ENCODE assay signal across 21 cellular contexts in the genomic region with DNA sequence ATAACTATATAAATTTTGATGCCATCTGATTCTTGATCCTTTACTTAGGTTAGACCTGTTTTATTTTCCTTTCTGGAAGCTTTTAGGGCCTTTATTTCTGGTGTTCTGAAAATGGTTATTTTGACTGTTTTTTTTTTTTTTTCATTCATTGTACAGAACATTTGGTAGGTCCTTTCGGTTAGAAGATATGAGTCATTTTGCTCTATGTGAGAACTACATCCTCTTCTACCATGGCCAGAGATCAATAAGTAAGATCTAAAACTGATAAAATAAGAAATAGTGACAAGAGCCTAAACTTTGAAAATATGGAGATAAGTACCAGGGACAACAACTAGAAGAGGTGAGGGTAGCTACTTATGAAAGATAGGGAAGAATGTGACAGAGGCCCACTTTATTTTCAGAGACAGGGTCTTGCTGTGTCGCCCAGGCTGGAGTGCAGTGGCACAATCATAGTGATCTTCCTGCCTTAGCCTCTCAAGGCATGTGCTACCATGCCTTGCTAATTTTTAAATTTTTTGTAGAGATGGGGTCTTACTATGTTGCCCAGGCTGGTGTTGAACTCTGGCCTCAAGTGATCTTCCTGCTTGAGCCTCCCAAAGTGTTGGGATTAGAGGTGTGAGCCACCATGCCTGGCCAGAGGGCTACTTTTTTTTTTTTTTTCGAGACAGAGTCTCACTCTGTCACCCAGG.
DNase-seq lines count a peak whose midpoint lies in the region; ATAC-seq, FAIRE-seq and TF ChIP-seq lines count a peak whose summit lies in the region.
"Had no signal": no experiment of that assay in that cellular context is flagged by ENCODE, and none has a peak within 500 bp of the region (broad histone marks: within the 10 kb centered on the region; RNA-seq: fewer than 3 reads in every experiment).

No MANE protein-coding gene starts in this region.

- CTCF ChIA-PET in activated CD8-positive, alpha-beta memory T cell treated with anti-CD3 and anti-CD28 coated beads, Interleukin-2, amount 10 ng/mL, durations not matched to agents 7 days and 5 days (lab: Charles Lee), result interaction anchor here (1.6 kb wide), 1 partner anchor 9 kb away, joined by 5 read pairs; no protein-coding TSS in a partner anchor

- H3K27ac Mint-ChIP-seq in activated CD8-positive, alpha-beta memory T cell treated with anti-CD3 and anti-CD28 coated beads, Interleukin-2, amount 10 ng/mL, durations not matched to agents 7 days and 5 days, result peak overlapping the region; percentile 83
- H3K27ac Mint-ChIP-seq in T-helper 17 cell (peak overlapping the region; percentile 21), memory B cell (peak overlapping the region; percentile 87)
- H3K27ac Mint-ChIP-seq: activated naive CD8-positive, alpha-beta T cell; dendritic cell treated with granulocyte-macrophage colony-stimulating factor and Interleukin-4, amounts not matched to agents 40 ng/mL and 50 ng/mL, for 4 days had no signal

- TF ChIP-seq EP300 in sigmoid colon (IDR thresholded peaks at IDR 0.05), result no peak

- intact Hi-C loops in sigmoid colon (cut with DNase I), result no loop called here

- no peaks in the 10 kb centered on the region for H3K9me3 Mint-ChIP-seq in activated CD8-positive, alpha-beta memory T cell treated with anti-CD3 and anti-CD28 coated beads, Interleukin-2, amount 10 ng/mL, durations not matched to agents 7 days and 5 days (ENCODE audit: low read depth)
- no peaks in the 10 kb centered on the region for H3K9me3 Mint-ChIP-seq in memory B cell
- H3K9me3 Mint-ChIP-seq: dendritic cell treated with granulocyte-macrophage colony-stimulating factor and Interleukin-4, amounts not matched to agents 40 ng/mL and 50 ng/mL, for 4 days had no signal

- 95 to 96% methylated on average over 3 of the region's 3 CpGs for WGBS in sigmoid colon, 2 donors

- H3K4me3 Mint-ChIP-seq in activated CD8-positive, alpha-beta memory T cell treated with anti-CD3 and anti-CD28 coated beads, Interleukin-2, amount 10 ng/mL, durations not matched to agents 7 days and 5 days, result peak overlapping the region; percentile 3
- H3K4me3 Mint-ChIP-seq in T-helper 17 cell (no peak overlapping the region), memory B cell (no peak overlapping the region)
- H3K4me3 Mint-ChIP-seq: activated naive CD8-positive, alpha-beta T cell; dendritic cell treated with granulocyte-macrophage colony-stimulating factor and Interleukin-4, amounts not matched to agents 40 ng/mL and 50 ng/mL, for 4 days had no signal

- TF ChIP-seq POLR2A in sigmoid colon (IDR thresholded peaks at IDR 0.05), result no peak

- no peak overlapping the region for H3K27ac ChIP-seq in sigmoid colon
- H3K27ac ChIP-seq: breast epithelium had no signal

- peaks cover 40% of the 10 kb centered on the region for H3K4me1 Mint-ChIP-seq in activated CD8-positive, alpha-beta memory T cell treated with anti-CD3 and anti-CD28 coated beads, Interleukin-2, amount 10 ng/mL, durations not matched to agents 7 days and 5 days
- H3K4me1 Mint-ChIP-seq in T-helper 17 cell (peaks cover 4% of the 10 kb centered on the region), memory B cell (peaks cover 9% of the 10 kb centered on the region)

- H3K27me3 ChIP-seq in sigmoid colon, result no peaks in the 10 kb centered on the region
- H3K27me3 ChIP-seq: breast epithelium had no signal

- H3K36me3 ChIP-seq in sigmoid colon, result peaks cover 0 to 57% (median 10%) of the 10 kb centered on the region in 4 donors

- H3K36me3 Mint-ChIP-seq in activated CD8-positive, alpha-beta memory T cell treated with anti-CD3 and anti-CD28 coated beads, Interleukin-2, amount 10 ng/mL, durations not matched to agents 7 days and 5 days, result peaks cover 25% of the 10 kb centered on the region
- H3K36me3 Mint-ChIP-seq in T-helper 17 cell (ENCODE audit: low read depth) (peaks cover 11% of the 10 kb centered on the region), memory B cell (peaks cover 26% of the 10 kb centered on the region)

- H3K4me3 ChIP-seq in sigmoid colon, result no peak overlapping the region
- H3K4me3 ChIP-seq: breast epithelium had no signal

- no peaks in the 10 kb centered on the region for H3K27me3 Mint-ChIP-seq in activated CD8-positive, alpha-beta memory T cell treated with anti-CD3 and anti-CD28 coated beads, Interleukin-2, amount 10 ng/mL, durations not matched to agents 7 days and 5 days
- H3K27me3 Mint-ChIP-seq in T-helper 17 cell (no peaks in the 10 kb centered on the region), memory B cell (no peaks in the 10 kb centered on the region)
- H3K27me3 Mint-ChIP-seq: activated naive CD8-positive, alpha-beta T cell; dendritic cell treated with granulocyte-macrophage colony-stimulating factor and Interleukin-4, amounts not matched to agents 40 ng/mL and 50 ng/mL, for 4 days had no signal

- peak; percentile 64 for ATAC-seq in activated CD8-positive, alpha-beta memory T cell treated with anti-CD3 and anti-CD28 coated beads, Interleukin-2, amount 10 ng/mL, durations not matched to agents 7 days and 5 days
- ATAC-seq in T-helper 17 cell, result no peak
- ATAC-seq in memory B cell (ENCODE audit: low read depth), result no peak
- ATAC-seq: PC-3 had no signal

- H3K4me1 ChIP-seq in sigmoid colon, result no peaks in the 10 kb centered on the region
- H3K4me1 ChIP-seq: breast epithelium had no signal

- H3K9me3 ChIP-seq in T-helper 17 cell (ENCODE audit: control insufficient read depth, low read length, poor library complexity, severe bottlenecking) (no peaks in the 10 kb centered on the region), sigmoid colon (no peaks in the 10 kb centered on the region)
- H3K9me3 ChIP-seq: breast epithelium had no signal

- TF ChIP-seq CTCF in sigmoid colon (IDR thresholded peaks at IDR 0.05), result no peak

- no peak for DNase-seq in activated CD8-positive, alpha-beta memory T cell treated with anti-CD3 and anti-CD28 coated beads, Interleukin-2, amount 10 ng/mL, durations not matched to agents 7 days and 5 days
- DNase-seq in activated CD8-positive, alpha-beta memory T cell treated with anti-CD3 and anti-CD28 coated beads, Interleukin-2, amount 50 U/mL, for 48 hours, result no peak
- no peak for DNase-seq in GM19239 (ENCODE audit: insufficient read length, low spot score)
- DNase-seq in T-helper 17 cell, result no peak
- no peak for DNase-seq in memory B cell (ENCODE audit: low spot score in 2 of 2)
- no peak for DNase-seq in hepatic stellate cell (ENCODE audit: low spot score)
- DNase-seq in sigmoid colon, result no peak
- DNase-seq in GF-D8 (lab: John Stamatoyannopoulos, UW), result no peak
- DNase-seq: activated CD8-positive, alpha-beta memory T cell treated with anti-CD3 and anti-CD28 coated beads, Interleukin-2, amount 50 U/mL, for 4 hours; foreskin melanocyte; HCEC 1CT; Kasumi-1; midbrain; NCI-H1105; NCI-H2171; NCI-H774; PC-3; stimulated activated CD4-positive, alpha-beta T cell treated with anti-CD3 and anti-CD28 coated beads, Interleukin-12 subunit alpha, Interleukin-12 subunit beta, amount 100 ng/mL, for 4 hours had no signal

- FAIRE-seq in GM19239 (lab: Jason Lieb, UNC), result peak; percentile 62

Comparison
In these comparisons a context has a peak if more than half of its experiments do, and no peak if none do; other contexts are left out.
1. H3K27ac Mint-ChIP-seq: peak in every context shown above with its lines; median percentile 87 in memory B cell; 83 in activated CD8-positive, alpha-beta memory T cell treated with anti-CD3 and anti-CD28 coated beads, Interleukin-2, amount 10 ng/mL, durations not matched to agents 7 days and 5 days; 21 in T-helper 17 cell.